In the genomic region with DNA sequence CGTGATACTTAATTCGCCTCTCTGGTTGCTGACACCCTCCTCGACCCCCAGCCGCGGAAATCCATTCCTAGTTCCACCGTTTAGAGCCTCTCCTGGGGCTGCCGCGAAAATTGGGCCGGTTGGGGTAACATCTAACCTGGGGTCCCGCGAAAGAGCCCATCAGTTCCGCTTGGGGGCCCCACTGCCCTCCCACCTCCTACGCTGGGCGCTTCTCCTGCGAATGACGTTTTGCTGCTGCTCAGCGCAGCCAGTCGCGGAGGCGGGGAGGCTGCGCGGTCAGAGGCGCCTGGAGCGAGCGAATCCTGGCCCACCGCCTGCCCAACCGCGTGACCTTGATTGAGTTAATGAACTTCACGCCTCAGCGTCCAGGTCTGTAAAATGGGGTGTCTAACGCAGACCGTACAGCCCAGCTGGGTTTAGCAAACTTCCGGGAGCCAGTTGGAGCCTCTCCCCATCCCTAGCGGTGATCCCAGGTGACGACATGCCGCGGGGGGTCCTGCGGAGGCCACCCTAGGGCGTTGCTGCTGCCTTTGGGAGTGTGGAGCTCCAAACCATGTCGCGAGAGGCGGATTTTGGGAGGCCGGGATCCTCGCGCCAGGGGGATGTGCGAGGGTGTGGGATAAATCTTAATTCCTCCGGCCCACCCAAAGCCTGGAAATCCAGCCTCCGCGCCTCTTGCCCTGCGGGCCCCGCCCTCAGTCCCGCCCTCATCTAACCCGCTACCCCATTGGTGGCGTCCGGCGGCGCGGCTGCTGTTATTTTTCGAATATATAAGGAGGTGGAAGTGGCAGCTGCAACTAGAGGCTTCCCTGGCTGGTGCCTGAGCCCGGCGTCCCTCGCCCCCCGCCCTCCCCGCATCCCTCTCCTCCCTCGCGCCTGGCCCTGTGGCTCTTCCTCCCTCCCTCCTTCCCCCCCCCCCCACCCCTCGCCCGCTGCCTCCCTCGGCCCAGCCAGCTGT, we compare ENCODE assay signal across 8 cellular contexts. TPM values are rescaled to one million over a fixed set of nuclear protein-coding genes. Genes with fewer than 3 reads are reported as not detected.
DNase-seq lines count a peak whose midpoint lies in the region; ATAC-seq and TF ChIP-seq lines count a peak whose summit lies in the region.

A gene (plus strand): TSS at position 800 of the 958 bp plus-strand sequence. CDS start 222 bp downstream, outside the sequence.

- no peaks in the 10 kb centered on the region for H3K9me3 Mint-ChIP-seq in type B pancreatic cell

- H3K36me3 ChIP-seq in cardiac muscle cell, result no peaks in the 10 kb centered on the region

- H3K9me3 ChIP-seq in cardiac muscle cell (ENCODE audit: low read depth), result no peaks in the 10 kb centered on the region

- H3K4me3 ChIP-seq in cardiac muscle cell, result peak within 1 kb of the TSS; percentile 49

- peaks cover 10% of the 10 kb centered on the region for H3K4me1 ChIP-seq in cardiac muscle cell (ENCODE audit: low read depth)

- peak within 1 kb of the TSS; percentile 89 for H3K27ac Mint-ChIP-seq in type B pancreatic cell

- peak; percentile 60 for ATAC-seq in HG02840 (IDR thresholded peaks at IDR 0.05; ENCODE audit: low FRiP score, unreplicated experiment)

- H3K4me1 Mint-ChIP-seq in type B pancreatic cell (ENCODE audit: unreplicated experiment), result peaks cover 33% of the 10 kb centered on the region

- TF ChIP-seq CTCF in GM12873 (IDR thresholded peaks at IDR 0.05; ENCODE audit: insufficient read depth, low read depth, low read length, missing control alignments) (peak; percentile 62), cardiac muscle cell (IDR thresholded peaks at IDR 0.05; ENCODE audit: low read depth, low read length) (peak; percentile 37), type B pancreatic cell (conservative IDR thresholded peaks at IDR 0.05) (peak; percentile 72)

- H3K27me3 Mint-ChIP-seq in type B pancreatic cell, result no peaks in the 10 kb centered on the region

- H3K27ac ChIP-seq in cardiac muscle cell, result no peak within 1 kb of the TSS

- no peaks in the 10 kb centered on the region for H3K27me3 ChIP-seq in cardiac muscle cell

- peak within 1 kb of the TSS; percentile 91 for H3K4me3 Mint-ChIP-seq in type B pancreatic cell

- H3K36me3 Mint-ChIP-seq in type B pancreatic cell, result no peaks in the 10 kb centered on the region

- DNase-seq in NCI-H1436 (lab: John Stamatoyannopoulos, UW) (peak; percentile 92), SW480 (ENCODE audit: low spot score) (peak; percentile 95), cardiac muscle cell (ENCODE audit: low read depth in 1 of 2, low spot score in 1 of 2) (peak; percentile 93 to 94), pons (ENCODE audit: low spot score) (peak; percentile 93), type B pancreatic cell (ENCODE audit: extremely low spot score, unreplicated experiment) (peak; percentile 90)
- peak; percentile 79 for DNase-seq in activated naive CD8-positive, alpha-beta T cell treated with anti-CD3 and anti-CD28 coated beads, Interleukin-2, amount 50 U/mL, for 16 hours (ENCODE audit: low read depth, low spot score)

RNA-seq across cellular contexts. Expression of the gene that starts here (rescaled TPM):
- total RNA-seq in cardiac muscle cell (16.9 and 59.9 TPM in 2 replicates), type B pancreatic cell (ENCODE audit: low replicate concordance) (34.8 and 51.1 TPM in 2 replicates)
- 9.7 and 31.7 TPM in 2 replicates for polyA plus RNA-seq in cardiac muscle cell
